Comparison of ENCODE assay signal across 1 cellular context in genomic region chr4:2217726-2218125, GRCh38.
A peak's percentile ranks its signal among the peaks of the same experiment; 100 is the strongest.
TF ChIP-seq lines count a peak whose summit lies in the region.

No MANE protein-coding gene starts in this region.

TF ChIP-seq in K562, 482 proteins besides CTCF, POLR2A, EP300 and RAD21:
- TF ChIP-seq ZBTB7A (IDR thresholded peaks at IDR 0.05; ENCODE audit: borderline replicate concordance, control insufficient read depth, low read depth, low read length) = no peak
- no peak for TF ChIP-seq ZNF24 (IDR thresholded peaks at IDR 0.05)
- peak; percentile 77 for TF ChIP-seq HMBOX1 (IDR thresholded peaks at IDR 0.05)
TF ChIP-seq in K562: peak in this region for 1.
